ENCODE assay signal across 16 cellular contexts in the genomic region with DNA sequence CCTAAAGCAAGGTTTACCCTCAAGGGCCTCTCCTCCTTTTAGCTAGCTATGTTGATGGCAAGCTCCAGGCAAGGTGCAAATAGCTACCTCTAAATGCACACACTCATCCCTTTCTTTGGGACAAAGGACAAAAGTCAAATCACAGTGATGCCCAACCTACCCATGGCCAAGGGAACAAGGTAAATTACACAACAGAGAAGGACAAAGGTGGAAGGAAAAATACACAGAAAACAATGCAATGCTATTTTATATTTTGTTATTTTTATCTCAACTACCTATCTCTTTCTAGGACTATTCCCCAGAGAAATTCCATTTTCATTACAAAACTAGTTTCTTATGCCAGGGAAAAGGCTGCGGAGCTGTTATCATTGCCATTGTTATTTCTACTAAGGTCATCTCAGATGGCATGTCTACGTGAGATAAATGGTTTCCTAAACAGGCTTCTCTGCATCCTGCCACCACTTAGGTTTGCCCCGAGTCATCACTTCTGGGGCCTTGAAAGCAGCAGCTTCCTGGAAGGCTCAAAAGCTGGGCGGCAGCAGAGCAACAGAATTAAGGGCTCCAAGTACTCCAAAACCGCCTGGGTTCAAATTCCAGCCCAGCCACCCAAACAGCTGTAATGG. TPM values are rescaled to one million over a fixed set of nuclear protein-coding genes. Genes with fewer than 3 reads are reported as not detected.
DNase-seq lines count a peak whose midpoint lies in the region; ATAC-seq, FAIRE-seq and TF ChIP-seq lines count a peak whose summit lies in the region.
"Had no signal": no experiment of that assay in that cellular context is flagged by ENCODE, and none has a peak within 500 bp of the region (broad histone marks: within the 10 kb centered on the region; RNA-seq: fewer than 3 reads in every experiment).

No MANE protein-coding gene starts in this region.

- peak overlapping the region; percentile 61 to 89 (median 78) for H3K4me3 Mint-ChIP-seq in CD4-positive, CD25-positive, alpha-beta regulatory T cell
- H3K4me3 Mint-ChIP-seq: HFFc6 had no signal

- intact Hi-C loops in upper lobe of right lung (cut with DNase I), result no loop called here

- H3K4me1 Mint-ChIP-seq in CD4-positive, CD25-positive, alpha-beta regulatory T cell, result peaks cover 60 to 84% (median 67%) of the 10 kb centered on the region in 4 donors

- no peaks in the 10 kb centered on the region for H3K9me3 ChIP-seq in CD4-positive, CD25-positive, alpha-beta regulatory T cell (ENCODE audit: control insufficient read depth in 2 of 2, low read length in 2 of 2)
- H3K9me3 ChIP-seq in KOPT-K1 (ENCODE audit: insufficient read depth, low read length, poor library complexity, severe bottlenecking) (no peaks in the 10 kb centered on the region), muscle layer of duodenum (ENCODE audit: control insufficient read depth in 1 of 2, low read length in 2 of 2) (no peaks in the 10 kb centered on the region), upper lobe of right lung (no peaks in the 10 kb centered on the region)
- H3K9me3 ChIP-seq: prostate gland had no signal

- peak in 1 of 3 donors; percentile 79 for DNase-seq in CD4-positive, CD25-positive, alpha-beta regulatory T cell
- DNase-seq in activated effector memory CD4-positive, alpha-beta T cell treated with anti-CD3 and anti-CD28 coated beads, Interleukin-2, amount 50 U/mL, for 16 hours, result peak; percentile 71
- DNase-seq in upper lobe of right lung (no peak), GM12892 (ENCODE audit: insufficient read length) (no peak), amygdala (lab: John Stamatoyannopoulos, UW) (no peak)
- DNase-seq: HFFc6, Kasumi-1, left cardiac atrium, T1000 had no signal

- H3K27ac ChIP-seq in CD4-positive, CD25-positive, alpha-beta regulatory T cell (ENCODE audit: insufficient read depth, low read length, poor library complexity, severe bottlenecking), result peak overlapping the region; percentile 62
- H3K27ac ChIP-seq in KOPT-K1 (ENCODE audit: low read depth, low read length, poor library complexity, severe bottlenecking) (peak overlapping the region; percentile 61), muscle layer of duodenum (ENCODE audit: low read length) (peak overlapping the region; percentile 3), upper lobe of right lung (no peak overlapping the region)
- H3K27ac ChIP-seq: prostate gland had no signal

- peak overlapping the region; percentile 49 for H3K4me3 ChIP-seq in CD4-positive, CD25-positive, alpha-beta regulatory T cell (ENCODE audit: low read depth, low read length)
- H3K4me3 ChIP-seq in muscle layer of duodenum (ENCODE audit: low read depth in 1 of 2, low read length in 2 of 2), result no peak overlapping the region
- H3K4me3 ChIP-seq in upper lobe of right lung, result no peak overlapping the region
- H3K4me3 ChIP-seq: coronary artery, prostate gland had no signal

- peaks cover 59% of the 10 kb centered on the region for H3K4me1 ChIP-seq in CD4-positive, CD25-positive, alpha-beta regulatory T cell (ENCODE audit: control insufficient read depth, insufficient read depth, low read length, poor library complexity, severe bottlenecking)
- H3K4me1 ChIP-seq in muscle layer of duodenum (ENCODE audit: control insufficient read depth in 1 of 2, insufficient read depth in 2 of 2, low read length in 2 of 2) (peaks cover 3 to 47% of the 10 kb centered on the region in 2 donors), upper lobe of right lung (peaks cover 22% of the 10 kb centered on the region)
- H3K4me1 ChIP-seq: prostate gland had no signal

- no peaks in the 10 kb centered on the region for H3K27me3 Mint-ChIP-seq in CD4-positive, CD25-positive, alpha-beta regulatory T cell

- no peaks in the 10 kb centered on the region for H3K9me3 Mint-ChIP-seq in CD4-positive, CD25-positive, alpha-beta regulatory T cell
- H3K9me3 Mint-ChIP-seq: HFFc6 had no signal

- peaks cover 33% of the 10 kb centered on the region for H3K36me3 ChIP-seq in CD4-positive, CD25-positive, alpha-beta regulatory T cell (ENCODE audit: control insufficient read depth, insufficient read depth, low read length)
- H3K36me3 ChIP-seq in KOPT-K1 (ENCODE audit: insufficient read depth, low read length) (peaks cover 43% of the 10 kb centered on the region), muscle layer of duodenum (ENCODE audit: control insufficient read depth in 1 of 2, insufficient read depth in 2 of 2, low read length in 2 of 2) (no peaks in the 10 kb centered on the region), upper lobe of right lung (no peaks in the 10 kb centered on the region)
- H3K36me3 ChIP-seq: prostate gland had no signal

- FAIRE-seq in GM12892 (lab: Jason Lieb, UNC), result no peak
- FAIRE-seq: frontal cortex, urothelium cell line had no signal

- no peak for TF ChIP-seq POLR2A in GM12892 (IDR thresholded peaks at IDR 0.05; ENCODE audit: low read depth, low read length)

- H3K27ac Mint-ChIP-seq in CD4-positive, CD25-positive, alpha-beta regulatory T cell, result peak overlapping the region; percentile 63 to 92 (median 92)
- H3K27ac Mint-ChIP-seq: HFFc6 had no signal

- TF ChIP-seq CTCF in upper lobe of right lung (IDR thresholded peaks at IDR 0.05), result no peak

- H3K27me3 ChIP-seq in CD4-positive, CD25-positive, alpha-beta regulatory T cell (ENCODE audit: control insufficient read depth, insufficient read depth, low read length), result no peaks in the 10 kb centered on the region
- H3K27me3 ChIP-seq in muscle layer of duodenum (ENCODE audit: low read depth, low read length) (no peaks in the 10 kb centered on the region), upper lobe of right lung (no peaks in the 10 kb centered on the region)

- ATAC-seq in CD4-positive, CD25-positive, alpha-beta regulatory T cell (ENCODE audit: low read depth in 2 of 2), result peak; percentile 61 to 66
- no peak for ATAC-seq in GM21367 (IDR thresholded peaks at IDR 0.05; ENCODE audit: unreplicated experiment)
- ATAC-seq in upper lobe of right lung, result no peak

- H3K36me3 Mint-ChIP-seq in CD4-positive, CD25-positive, alpha-beta regulatory T cell, result peaks cover 55% of the 10 kb centered on the region

RNA-seq across cellular contexts. Expression of a gene that starts 21.1 kb away (rescaled TPM):
- total RNA-seq in CD4-positive, CD25-positive, alpha-beta regulatory T cell, result 125 TPM
- polyA plus RNA-seq in CD4-positive, CD25-positive, alpha-beta regulatory T cell, result 10 to 100 TPM; 19.1 to 39.0 (median 29.5) TPM
- total RNA-seq in upper lobe of right lung, result 17.3 TPM
- polyA plus RNA-seq in GM12892 (2012; ENCODE audit: missing spikeins), result 47.4 TPM

Comparison
In these comparisons a context has a peak if more than half of its experiments do, and no peak if none do; other contexts are left out.
1. ATAC-seq: peak in CD4-positive, CD25-positive, alpha-beta regulatory T cell (2 of 2); none in GM21367 (single experiment) and upper lobe of right lung (single experiment).